Comparison of ENCODE assay signal across 8 cellular contexts in genomic region chr19:40605201-40605971, GRCh38. TPM values are rescaled to one million over a fixed set of nuclear protein-coding genes. Genes with fewer than 3 reads are reported as not detected.
DNase-seq lines count a peak whose midpoint lies in the region; ATAC-seq, FAIRE-seq and TF ChIP-seq lines count a peak whose summit lies in the region.

No MANE protein-coding gene starts in this region.

- POLR2A ChIA-PET in CD8-positive, alpha-beta memory T cell (lab: Charles Lee), result interaction anchor here (0.6 to 3.0 kb wide), 8 partner anchors 9 to 1149 kb away, joined by 3 to 26 read pairs (median 6); partner anchors contain the start of genes C19orf47, EGLN2 and PLD3

- H3K4me3 ChIP-seq in CD8-positive, alpha-beta memory T cell (ENCODE audit: low read length), result peak overlapping the region; percentile 80
- H3K4me3 ChIP-seq in ectodermal cell (ENCODE audit: insufficient read depth, low read depth, low read length), result peak overlapping the region; percentile 28

- H3K27me3 ChIP-seq in CD8-positive, alpha-beta memory T cell (ENCODE audit: insufficient read depth, low read length, poor library complexity, severe bottlenecking), result peaks cover 12% of the 10 kb centered on the region
- H3K27me3 ChIP-seq in ectodermal cell (ENCODE audit: control insufficient read depth, insufficient read depth, low read length, poor library complexity, severe bottlenecking), result peaks cover 85% of the 10 kb centered on the region

- H3K4me1 ChIP-seq in CD8-positive, alpha-beta memory T cell (ENCODE audit: insufficient read depth, low read length), result peaks cover 73% of the 10 kb centered on the region
- H3K4me1 ChIP-seq in ectodermal cell (ENCODE audit: control insufficient read depth, insufficient read depth, low read length), result peaks cover 44% of the 10 kb centered on the region

- DNase-seq in CD8-positive, alpha-beta memory T cell, result peak; percentile 75 to 89 (median 85)
- DNase-seq in H54 (ENCODE audit: insufficient read length, low spot score), result peak; percentile 98
- DNase-seq in NCI-H510A treated with DMSO at 0.1 percent for 48 hours (lab: John Stamatoyannopoulos, UW), result peak; percentile 84
- DNase-seq in activated CD4-positive, alpha-beta T cell treated with anti-CD3 and anti-CD28 coated beads, Interleukin-2, amount 50 U/mL, for 24 hours (ENCODE audit: low read depth in 1 of 2, low spot score in 1 of 2), result peak; percentile 58 to 60
- DNase-seq in memory B cell (ENCODE audit: low spot score in 2 of 2), result peak; percentile 75 to 82
- DNase-seq in stimulated activated CD8-positive, alpha-beta memory T cell treated with anti-CD3 and anti-CD28 coated beads, Interleukin-2, amount 100 ng/mL, for 48 hours (ENCODE audit: low read depth in 2 of 2), result peak; percentile 62 to 67

- H3K36me3 Mint-ChIP-seq in CD8-positive, alpha-beta memory T cell, result peaks cover 0 to 3% (median 0%) of the 10 kb centered on the region in 3 donors
- no peaks in the 10 kb centered on the region for H3K36me3 Mint-ChIP-seq in memory B cell

- peak overlapping the region; percentile 74 to 95 (median 91) for H3K4me3 Mint-ChIP-seq in CD8-positive, alpha-beta memory T cell
- H3K4me3 Mint-ChIP-seq in memory B cell, result peak overlapping the region; percentile 80

- peak overlapping the region; percentile 87 to 99 (median 96) for H3K27ac Mint-ChIP-seq in CD8-positive, alpha-beta memory T cell
- H3K27ac Mint-ChIP-seq in memory B cell, result peak overlapping the region; percentile 77

- peak; percentile 53 for ATAC-seq in memory B cell (ENCODE audit: low read depth)
- ATAC-seq in HG03354 (IDR thresholded peaks at IDR 0.05; ENCODE audit: poor library complexity, severe bottlenecking, unreplicated experiment), result no peak

- H3K4me1 Mint-ChIP-seq in CD8-positive, alpha-beta memory T cell, result peaks cover 54 to 91% (median 67%) of the 10 kb centered on the region in 3 donors
- peaks cover 49% of the 10 kb centered on the region for H3K4me1 Mint-ChIP-seq in memory B cell

- peak overlapping the region; percentile 76 for H3K27ac ChIP-seq in CD8-positive, alpha-beta memory T cell (ENCODE audit: low read depth, low read length)
- no peak overlapping the region for H3K27ac ChIP-seq in ectodermal cell (ENCODE audit: insufficient read depth, low read depth, low read length, poor library complexity, severe bottlenecking)

- H3K27me3 Mint-ChIP-seq in CD8-positive, alpha-beta memory T cell, result peaks cover 12 to 14% of the 10 kb centered on the region in 2 donors
- peaks cover 4% of the 10 kb centered on the region for H3K27me3 Mint-ChIP-seq in memory B cell

- WGBS in ectodermal cell, 2 experiments, result 1% methylated on average over 73 of the region's 73 CpGs

- CTCF ChIA-PET in CD8-positive, alpha-beta memory T cell (lab: Charles Lee), result interaction anchor here (0.8 to 10.1 kb wide), 9 partner anchors 12 to 184 kb away, joined by 3 to 98 read pairs (median 3); partner anchors contain the start of gene BLVRB

- no peaks in the 10 kb centered on the region for H3K36me3 ChIP-seq in CD8-positive, alpha-beta memory T cell (ENCODE audit: insufficient read depth, low read length)
- H3K36me3 ChIP-seq in ectodermal cell (ENCODE audit: control insufficient read depth, insufficient read depth, low read length), result no peaks in the 10 kb centered on the region

- no peaks in the 10 kb centered on the region for H3K9me3 ChIP-seq in CD8-positive, alpha-beta memory T cell (ENCODE audit: low read length)
- H3K9me3 ChIP-seq in ectodermal cell (ENCODE audit: control insufficient read depth, low read length), result no peaks in the 10 kb centered on the region

- TF ChIP-seq POLR2A in H54 (IDR thresholded peaks at IDR 0.05; ENCODE audit: low read depth, low read length), result peak; percentile 49; the same call in 1 of the 2 replicates

- FAIRE-seq in H54 (lab: Jason Lieb, UNC), result peak; percentile 15

- no peaks in the 10 kb centered on the region for H3K9me3 Mint-ChIP-seq in CD8-positive, alpha-beta memory T cell
- peaks cover 2% of the 10 kb centered on the region for H3K9me3 Mint-ChIP-seq in memory B cell

RNA-seq across cellular contexts. Expression of gene LTBP4, which starts 4.2 kb away (rescaled TPM):
- total RNA-seq in CD8-positive, alpha-beta memory T cell, result 100 to 1,000 TPM; 103 to 111 TPM
- polyA plus RNA-seq in CD8-positive, alpha-beta memory T cell, result 40.0 TPM
- polyA plus RNA-seq in ectodermal cell (2013, experiment 1 of 4), result 149 TPM
- 154 TPM for polyA plus RNA-seq in ectodermal cell (2013, experiment 2 of 4)
- 117 TPM for polyA plus RNA-seq in ectodermal cell (2013, experiment 3 of 4)
- 145 TPM for polyA plus RNA-seq in ectodermal cell (2013, experiment 4 of 4)

RNA-seq across cellular contexts. Expression of gene SHKBP1, which starts 28.7 kb away (rescaled TPM):
- 100 to 1,000 TPM; 103 to 104 TPM for total RNA-seq in CD8-positive, alpha-beta memory T cell
- polyA plus RNA-seq in CD8-positive, alpha-beta memory T cell, result 159 TPM
- polyA plus RNA-seq in ectodermal cell (2013, experiment 1 of 4), result 120 TPM
- polyA plus RNA-seq in ectodermal cell (2013, experiment 2 of 4), result 117 TPM
- 85.8 TPM for polyA plus RNA-seq in ectodermal cell (2013, experiment 3 of 4)
- 93.1 TPM for polyA plus RNA-seq in ectodermal cell (2013, experiment 4 of 4)
